Comparison of ENCODE assay signal across 8 cellular contexts in genomic region chr4:182447938-182448280, GRCh38.
DNase-seq lines count a peak whose midpoint lies in the region; ATAC-seq and TF ChIP-seq lines count a peak whose summit lies in the region.

No MANE protein-coding gene starts in this region.

- H3K27ac Mint-ChIP-seq in Caco-2 (ENCODE audit: unreplicated experiment) (peak overlapping the region; percentile 65), T-cell (peak overlapping the region in 1 of 2 donors; percentile 12)

- TF ChIP-seq EP300 in ovary (IDR thresholded peaks at IDR 0.05) = no peak

- TSS peak; percentile 21 for BruUV-seq in Caco-2 (replicated peaks; lab: Mats Ljungman, UMichigan)

- no peaks in the 10 kb centered on the region for H3K27me3 ChIP-seq in Caco-2 (replicated peaks; ENCODE audit: control insufficient read depth, insufficient read depth, low read length)
- H3K27me3 ChIP-seq in ovary = no peaks in the 10 kb centered on the region

- H3K4me1 Mint-ChIP-seq in Caco-2 (ENCODE audit: low read depth, unreplicated experiment) (peaks cover 27% of the 10 kb centered on the region), T-cell (peaks cover 20 to 24% (median 24%) of the 10 kb centered on the region in 3 donors)

- 0 to 2% (median 2%) methylated on average over 22 of the region's 22 CpGs for WGBS in ovary, 3 donors

- TF ChIP-seq POLR2A in ovary (IDR thresholded peaks at IDR 0.05) = no peak

- ATAC-seq in T-cell (replicated peaks in 1 of 4) (no peak), GM19328 (IDR thresholded peaks at IDR 0.05; ENCODE audit: unreplicated experiment) (no peak), GM21360 (IDR thresholded peaks at IDR 0.05; ENCODE audit: unreplicated experiment) (no peak), HG02840 (IDR thresholded peaks at IDR 0.05; ENCODE audit: low FRiP score, unreplicated experiment) (no peak)

- TF ChIP-seq CTCF in Caco-2 (IDR thresholded peaks at IDR 0.05; ENCODE audit: insufficient read depth in 1 of 2, low read depth in 1 of 2, low read length in 1 of 2, severe bottlenecking in 1 of 2, unreplicated experiment in 1 of 2) (no peak), ovary (IDR thresholded peaks at IDR 0.05) (no peak)

- POLR2A ChIA-PET in Caco-2 (lab: Charles Lee) (no interaction called here), T-cell (lab: Charles Lee) (no interaction called here)

- H3K36me3 Mint-ChIP-seq in Caco-2 (ENCODE audit: insufficient read depth, unreplicated experiment) (peaks cover 28% of the 10 kb centered on the region), T-cell (no peaks in the 10 kb centered on the region)

- H3K9me3 ChIP-seq in Caco-2 (no peaks in the 10 kb centered on the region), ovary (no peaks in the 10 kb centered on the region)

- CTCF ChIA-PET in Caco-2 (lab: Charles Lee) (no interaction called here), T-cell (lab: Charles Lee) (no interaction called here)

- H3K36me3 ChIP-seq in Caco-2 (ENCODE audit: control insufficient read depth, insufficient read depth, low read length) (no peaks in the 10 kb centered on the region), ovary (no peaks in the 10 kb centered on the region)

- no peaks in the 10 kb centered on the region for H3K27me3 Mint-ChIP-seq in Caco-2 (ENCODE audit: insufficient read depth, unreplicated experiment)
- peaks cover 61 to 70% of the 10 kb centered on the region in 2 donors for H3K27me3 Mint-ChIP-seq in T-cell

- H3K4me3 Mint-ChIP-seq in Caco-2 (ENCODE audit: unreplicated experiment) (peak overlapping the region; percentile 81), T-cell (peak overlapping the region; percentile 62 to 75 (median 69))

- H3K9me3 Mint-ChIP-seq in Caco-2 (ENCODE audit: unreplicated experiment) = no peaks in the 10 kb centered on the region
- H3K9me3 Mint-ChIP-seq in T-cell = no peaks in the 10 kb centered on the region

- DNase-seq in Caco-2 = no peak
- DNase-seq in T-cell = no peak
- DNase-seq in glomerular visceral epithelial cell (ENCODE audit: extremely low spot score) = peak; percentile 4
- no peak for DNase-seq in ovary
- no peak for DNase-seq in NCI-H226

- H3K27ac ChIP-seq in ovary = peak overlapping the region; percentile 74 to 87

- H3K4me3 ChIP-seq in Caco-2 (ENCODE audit: low read depth, low read length) = peak overlapping the region; percentile 90
- peak overlapping the region; percentile 62 for H3K4me3 ChIP-seq in ovary

- intact Hi-C loops in Caco-2 (cut with micrococcal nuclease; ENCODE audit: unreplicated experiment) (loop anchor here (2.0 to 5.0 kb wide), 2 partner anchors 101 to 207 kb away; no protein-coding TSS in a partner anchor), ovary (cut with DNase I) (no loop called here)

- H3K4me1 ChIP-seq in Caco-2 (peaks cover 3% of the 10 kb centered on the region; the same call in 1 of the 2 replicates), ovary (ENCODE audit: insufficient read depth) (peaks cover 1% of the 10 kb centered on the region)
